ENCODE assay signal across 22 cellular contexts in the genomic region with DNA sequence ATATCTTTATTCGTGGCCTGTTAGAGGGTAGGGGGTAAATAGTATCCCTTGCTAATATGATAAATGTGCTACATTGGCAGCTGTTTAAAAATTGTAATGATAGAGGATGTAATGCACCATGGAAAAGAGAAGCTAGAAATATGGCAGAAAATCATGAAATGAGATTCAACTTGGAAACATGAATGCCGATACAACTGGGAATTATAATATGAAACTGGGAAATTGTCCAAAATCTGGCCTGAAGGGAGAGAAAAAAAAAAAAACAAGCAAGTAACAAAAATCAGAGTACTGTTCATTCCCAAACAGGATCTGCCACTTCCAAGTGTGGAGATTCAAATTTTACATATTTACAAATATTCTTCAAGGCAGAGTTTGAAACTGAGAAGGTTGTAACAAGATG. TPM values are rescaled to one million over a fixed set of nuclear protein-coding genes. Genes with fewer than 3 reads are reported as not detected.
DNase-seq lines count a peak whose midpoint lies in the region; ATAC-seq and TF ChIP-seq lines count a peak whose summit lies in the region.
"Had no signal": no experiment of that assay in that cellular context is flagged by ENCODE, and none has a peak within 500 bp of the region (broad histone marks: within the 10 kb centered on the region; RNA-seq: fewer than 3 reads in every experiment).

No MANE protein-coding gene starts in this region.

- no peak overlapping the region for H3K4me3 Mint-ChIP-seq in nephron progenitor cell
- H3K4me3 Mint-ChIP-seq: CD4-positive, alpha-beta memory T cell; H9; HFFc6 had no signal

- no peaks in the 10 kb centered on the region for H3K36me3 Mint-ChIP-seq in nephron progenitor cell (ENCODE audit: low read depth)
- H3K36me3 Mint-ChIP-seq: CD4-positive, alpha-beta memory T cell had no signal

- H3K27ac Mint-ChIP-seq in nephron progenitor cell: peak overlapping the region; percentile 13
- H3K27ac Mint-ChIP-seq: CD4-positive, alpha-beta memory T cell; H9; HFFc6 had no signal

- DNase-seq in SK-MEL-5 (ENCODE audit: low read depth, low spot score) (peak; percentile 7), astrocyte of the cerebellum (ENCODE audit: low read depth) (peak; percentile 34), fibroblast of peridontal ligament (ENCODE audit: extremely low read depth) (peak; percentile 76), nephron progenitor cell (no peak), T-helper 2 cell (no peak), H4 (ENCODE audit: low spot score) (no peak)
- DNase-seq: Caco-2; CD4-positive, alpha-beta memory T cell; DMS 273 treated with DMSO at 0.1 percent for 48 hours; DMS79 treated with DMSO at 0.1 percent for 48 hours; H9; HFFc6; Kasumi-1; NCI-H1694; NCI-H2081; NCI-H2171; NCI-H345; NCI-H524; NCI-H774; Peyer's patch had no signal

- no peak for ATAC-seq in HG02973 (IDR thresholded peaks at IDR 0.05; ENCODE audit: unreplicated experiment)

- in situ Hi-C loops in SK-MEL-5 (cut with HindIII; ENCODE audit: low pct_unique_long_range_greater_than_20kb, low sequenced_read_pairs): no loop called here
- in situ Hi-C loops in astrocyte of the cerebellum (cut with HindIII; ENCODE audit: low sequenced_read_pairs): no loop called here

- TF ChIP-seq CTCF in astrocyte of the cerebellum (IDR thresholded peaks at IDR 0.05; ENCODE audit: low read depth, low read length, missing control alignments): no peak
- no peak for TF ChIP-seq CTCF in nephron progenitor cell (IDR thresholded peaks at IDR 0.05)

- no peaks in the 10 kb centered on the region for H3K9me3 Mint-ChIP-seq in nephron progenitor cell
- H3K9me3 Mint-ChIP-seq: CD4-positive, alpha-beta memory T cell; H9; HFFc6 had no signal

- H3K4me1 Mint-ChIP-seq in nephron progenitor cell: peaks cover 33% of the 10 kb centered on the region
- H3K4me1 Mint-ChIP-seq: CD4-positive, alpha-beta memory T cell; H9 had no signal

- no peak overlapping the region for H3K4me3 ChIP-seq in astrocyte of the cerebellum (ENCODE audit: low read depth, low read length)
- H3K4me3 ChIP-seq: BLaER1 treated with 17β-estradiol and CSF1 and Interleukin-3, amounts not matched to agents 10 nM and 100 nM; Peyer's patch had no signal

- no peaks in the 10 kb centered on the region for H3K27me3 Mint-ChIP-seq in nephron progenitor cell (ENCODE audit: low read depth, poor library complexity)

RNA-seq across cellular contexts. Expression of gene MOCS2, which starts 56.5 kb away (rescaled TPM):
- 53.4 and 74.6 TPM in 2 replicates for total RNA-seq in SK-MEL-5 (2014; rRNA removed; shearing (Covaris generic))
- 45.1 and 47.7 TPM in 2 replicates for polyA plus RNA-seq in SK-MEL-5 (2015; cell fraction: cytosol; rRNA removed)
- polyA plus RNA-seq in SK-MEL-5 (2015; cell fraction: nucleus; rRNA removed): 34.7 TPM in 2 replicates
- 88.9 and 103 TPM in 2 replicates for total RNA-seq in H4 (2014; rRNA removed; shearing (Covaris generic))

Comparison
In these comparisons a context has a peak if more than half of its experiments do, and no peak if none do; other contexts are left out.
1. DNase-seq: peak in SK-MEL-5 (single experiment), astrocyte of the cerebellum (single experiment) and fibroblast of peridontal ligament (single experiment); none in nephron progenitor cell (single experiment), T-helper 2 cell (0 of 5) and H4 (single experiment).